Comparison of ENCODE assay signal across 8 cellular contexts in the genomic region with DNA sequence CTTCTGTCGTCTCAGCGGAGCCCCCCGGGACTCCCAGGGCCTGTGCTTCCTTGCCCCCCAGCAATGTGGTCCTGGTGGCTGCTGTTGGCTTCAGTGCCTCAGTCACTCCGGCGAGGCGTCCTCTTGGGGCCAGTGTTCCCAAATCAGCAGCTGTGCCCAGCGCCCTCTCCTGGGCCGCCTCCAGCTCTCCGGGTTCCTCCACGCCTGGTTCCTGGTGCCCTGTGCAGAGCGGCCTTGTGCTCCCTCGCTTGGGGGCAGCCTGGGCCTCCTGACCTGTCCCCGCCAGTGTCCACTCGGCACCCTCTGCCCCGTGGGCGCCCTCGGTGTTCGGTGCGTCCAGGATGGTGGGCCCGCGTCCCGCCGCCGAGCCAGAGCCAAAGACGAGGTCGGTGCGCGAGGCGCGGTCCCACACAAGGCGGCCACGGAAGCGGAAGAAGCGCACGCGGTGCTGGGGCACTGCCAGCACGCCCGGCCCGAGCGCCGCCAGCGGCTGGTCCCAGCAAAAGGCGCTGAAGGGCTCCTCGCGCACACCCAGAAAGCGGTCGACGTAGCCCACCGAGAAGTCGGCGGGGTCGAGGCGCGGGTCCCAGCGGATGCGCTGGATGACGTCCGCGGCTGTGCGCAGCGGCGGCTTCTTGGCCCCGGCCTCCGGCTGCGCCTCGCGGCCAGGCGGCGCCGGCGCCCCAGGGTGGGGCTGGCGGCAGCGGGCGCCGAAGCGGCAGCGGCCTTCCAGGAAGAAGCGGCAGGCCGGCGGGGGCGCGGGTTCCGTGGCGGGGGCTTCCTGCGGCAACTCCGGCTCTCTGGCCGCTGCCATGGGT. TPM values are rescaled to one million over a fixed set of nuclear protein-coding genes. Genes with fewer than 3 reads are reported as not detected.
DNase-seq lines count a peak whose midpoint lies in the region; ATAC-seq and TF ChIP-seq lines count a peak whose summit lies in the region.

No MANE protein-coding gene starts in this region.

- H3K4me1 ChIP-seq in parathyroid adenoma (peaks cover 4% of the 10 kb centered on the region), vagina (peaks cover 32% of the 10 kb centered on the region)

- TF ChIP-seq CTCF in parathyroid adenoma (IDR thresholded peaks at IDR 0.05) (no peak), vagina (IDR thresholded peaks at IDR 0.05) (peak in 1 of 3 experiments; percentile 19)

- no peaks in the 10 kb centered on the region for H3K27me3 ChIP-seq in parathyroid adenoma (ENCODE audit: control insufficient read depth, insufficient read depth, low read length)
- H3K27me3 ChIP-seq in vagina = no peaks in the 10 kb centered on the region

- H3K9ac ChIP-seq in parathyroid adenoma = no peak overlapping the region

- peak; percentile 4 for ATAC-seq in GM18868 (IDR thresholded peaks at IDR 0.05; ENCODE audit: unreplicated experiment)
- ATAC-seq in HG03342 (IDR thresholded peaks at IDR 0.05; ENCODE audit: unreplicated experiment) = peak; percentile 4
- peak; percentile 33 for ATAC-seq in Right ventricle myocardium inferior

- H3K36me3 ChIP-seq in parathyroid adenoma (ENCODE audit: control insufficient read depth, insufficient read depth, low read length) = no peaks in the 10 kb centered on the region
- peaks cover 0 to 42% of the 10 kb centered on the region in 2 donors for H3K36me3 ChIP-seq in vagina

- H3K79me2 ChIP-seq in parathyroid adenoma = peaks cover 6% of the 10 kb centered on the region

- intact Hi-C loops in Right ventricle myocardium inferior (cut with DNase I) = loop anchor here (1.0 to 10.0 kb wide), 2 partner anchors 14 to 598 kb away; partner anchors contain the start of genes LENG8 and MYADM
- intact Hi-C loops in vagina (cut with DNase I) = no loop called here

- no peak for TF ChIP-seq POLR2A in vagina (IDR thresholded peaks at IDR 0.05)

- peak overlapping the region; percentile 65 for H2AFZ ChIP-seq in parathyroid adenoma

- H3K27ac ChIP-seq in parathyroid adenoma (peak overlapping the region; percentile 59), vagina (peak overlapping the region; percentile 90)

- DNase-seq in AG08396 (ENCODE audit: low spot score) = peak; percentile 69
- peak; percentile 22 for DNase-seq in SHP77 treated with DMSO at 0.1 percent for 48 hours (lab: John Stamatoyannopoulos, UW)
- peak; percentile 67 for DNase-seq in activated naive CD4-positive, alpha-beta T cell treated with anti-CD3 and anti-CD28 coated beads, Interleukin-2, amount 50 U/mL, for 16 hours
- peak; percentile 91 for DNase-seq in Right ventricle myocardium inferior (ENCODE audit: missing footprints)
- no peak for DNase-seq in vagina (ENCODE audit: extremely low spot score in 2 of 2)

- H3K9me3 ChIP-seq in parathyroid adenoma (ENCODE audit: control insufficient read depth, low read length) (no peaks in the 10 kb centered on the region), vagina (no peaks in the 10 kb centered on the region)

- H3K4me2 ChIP-seq in parathyroid adenoma (ENCODE audit: low read length) = peak overlapping the region; percentile 97

- H3K4me3 ChIP-seq in parathyroid adenoma (ENCODE audit: low read depth, low read length) (peak overlapping the region; percentile 81), vagina (peak overlapping the region; percentile 62 to 64)

RNA-seq across cellular contexts. Expression of gene LENG9, which starts 0.7 kb away (rescaled TPM):
- 1.8 TPM for total RNA-seq in Right ventricle myocardium inferior
- total RNA-seq in vagina = 10.3 TPM

RNA-seq across cellular contexts. Expression of gene CDC42EP5, which starts 10.2 kb away (rescaled TPM):
- total RNA-seq in Right ventricle myocardium inferior (8.9 TPM), vagina (33.4 TPM)

RNA-seq across cellular contexts. Expression of gene LENG8, which starts 13.9 kb away (rescaled TPM):
- total RNA-seq in Right ventricle myocardium inferior (59.0 TPM), vagina (129 TPM)

RNA-seq across cellular contexts. Expression of gene LAIR2, which starts 39.7 kb away (rescaled TPM):
- total RNA-seq in Right ventricle myocardium inferior = not detected
- total RNA-seq in vagina = not detected

RNA-seq across cellular contexts. Expression of gene TTYH1, which starts 47.7 kb away (rescaled TPM):
- 2.8 TPM for total RNA-seq in Right ventricle myocardium inferior
- 5.9 TPM for total RNA-seq in vagina

Comparison
In these comparisons a context has a peak if more than half of its experiments do, and no peak if none do; other contexts are left out.
1. DNase-seq: peak in AG08396 (single experiment), SHP77 treated with DMSO at 0.1 percent for 48 hours (single experiment), activated naive CD4-positive, alpha-beta T cell treated with anti-CD3 and anti-CD28 coated beads, Interleukin-2, amount 50 U/mL, for 16 hours (single experiment) and Right ventricle myocardium inferior (single experiment); none in vagina (0 of 2).
2. Peak in every context shown above with its lines, with median percentiles within 50 percentile points of each other: ATAC-seq.